17 cellular contexts compared by ENCODE assay signal in genomic region chr9:16026886-16027285, GRCh38.
DNase-seq lines count a peak whose midpoint lies in the region; ATAC-seq and TF ChIP-seq lines count a peak whose summit lies in the region.
"Had no signal": no experiment of that assay in that cellular context is flagged by ENCODE, and none has a peak within 500 bp of the region (broad histone marks: within the 10 kb centered on the region; RNA-seq: fewer than 3 reads in every experiment).

No MANE protein-coding gene starts in this region.

- WGBS in IMR-90 (ENCODE audit: extremely low coverage in 2 of 2, insufficient read length in 1 of 2), 2 experiments: no CpG with 5 or more reads among the region's 2 CpGs
- 58% methylated on average over 1 of the region's 2 CpGs for WGBS in mesenchymal stem cell

- H2BK20ac ChIP-seq in IMR-90 (ENCODE audit: low read depth, low read length): no peak overlapping the region

- intact Hi-C loops in IMR-90 (cut with micrococcal nuclease): loop anchor here (10.0 kb wide), 1 partner anchor 388 kb away; no protein-coding TSS in a partner anchor

- POLR2A ChIA-PET in IMR-90 (lab: Charles Lee; ENCODE audit: unreplicated experiment): interaction anchor here (0.7 kb wide), 1 partner anchor 571 kb away, joined by 3 read pairs; no protein-coding TSS in a partner anchor

- H2AFZ ChIP-seq in IMR-90 (replicated peaks; ENCODE audit: low read length, poor library complexity): no peak overlapping the region
- no peak overlapping the region for H2AFZ ChIP-seq in mesenchymal stem cell (ENCODE audit: low read depth, low read length)
- H2AFZ ChIP-seq: GM23338 had no signal

- no peak overlapping the region for H2BK12ac ChIP-seq in mesenchymal stem cell (ENCODE audit: low read length in 2 of 2)

- DNase-seq in EH (ENCODE audit: low read depth): peak; percentile 67
- peak; percentile 81 for DNase-seq in IMR-90
- peak in 1 of 2 experiments; percentile 59 for DNase-seq in SJSA1 (ENCODE audit: low read depth in 1 of 2, low spot score in 2 of 2)
- peak; percentile 30 for DNase-seq in mesenchymal stem cell
- no peak for DNase-seq in HAP-1 (ENCODE audit: low spot score in 2 of 2)
- DNase-seq: BE2C; C1 segment of cervical spinal cord; CD4-positive, CD25-positive, alpha-beta regulatory T cell; CD8-positive, alpha-beta memory T cell; COR-L47; DMS 273 treated with DMSO at 0.1 percent for 48 hours; HFFc6 had no signal

- H4K5ac ChIP-seq in IMR-90 (ENCODE audit: low read depth, low read length): no peak overlapping the region

- no peaks in the 10 kb centered on the region for H3K79me1 ChIP-seq in IMR-90 (ENCODE audit: low read depth in 1 of 2, low read length in 2 of 2)
- no peaks in the 10 kb centered on the region for H3K79me1 ChIP-seq in mesenchymal stem cell (replicated peaks; ENCODE audit: low read length, poor library complexity, severe bottlenecking)

- H3K27me3 ChIP-seq in IMR-90 (ENCODE audit: control insufficient read depth, insufficient read depth, low read length): no peaks in the 10 kb centered on the region
- no peaks in the 10 kb centered on the region for H3K27me3 ChIP-seq in SJSA1 (replicated peaks)
- H3K27me3 ChIP-seq in mesenchymal stem cell (ENCODE audit: control insufficient read depth in 1 of 2, insufficient read depth in 1 of 2, low read length in 2 of 2): no peaks in the 10 kb centered on the region
- no peaks in the 10 kb centered on the region for H3K27me3 ChIP-seq in HAP-1 (ENCODE audit: low read depth)
- H3K27me3 ChIP-seq: BE2C had no signal

- H4K20me1 ChIP-seq in IMR-90 (ENCODE audit: insufficient read depth, low read length): no peaks in the 10 kb centered on the region

- H4K8ac ChIP-seq in IMR-90 (ENCODE audit: low read depth in 2 of 2, low read length in 2 of 2) (0 out of 4 replicates have a peak overlapping the region, but pooled peaks of 1 of the 2 experiments have one; percentile 16), mesenchymal stem cell (ENCODE audit: low read length) (no peak overlapping the region)

- H3K18ac ChIP-seq in IMR-90 (ENCODE audit: low read depth, low read length): no peak overlapping the region
- H3K18ac ChIP-seq in mesenchymal stem cell (ENCODE audit: low read depth in 1 of 2, low read length in 2 of 2): no peak overlapping the region

- no peak overlapping the region for H3K4me2 ChIP-seq in IMR-90 (ENCODE audit: low read depth, low read length)
- H3K4me2 ChIP-seq in mesenchymal stem cell (ENCODE audit: low read length, poor library complexity, severe bottlenecking): no peak overlapping the region
- H3K4me2 ChIP-seq: GM23338, KMS-11 had no signal

- no TSS peak for BruUV-seq in IMR-90 (replicated peaks; lab: Mats Ljungman, UMichigan)

- H4K91ac ChIP-seq in IMR-90 (ENCODE audit: insufficient read depth, low read depth, low read length): no peak overlapping the region
- H4K91ac ChIP-seq in mesenchymal stem cell (ENCODE audit: low read length): no peak overlapping the region

- H2BK120ac ChIP-seq in IMR-90 (ENCODE audit: low read depth, low read length): peak overlapping the region; percentile 45; the same call in 1 of the 2 replicates
- H2BK120ac ChIP-seq in mesenchymal stem cell (ENCODE audit: low read depth, low read length): no peak overlapping the region

- H3K9me3 ChIP-seq in IMR-90 (ENCODE audit: control insufficient read depth, insufficient read depth, low read length) (peaks cover 4% of the 10 kb centered on the region; the same call in 1 of the 2 replicates), SJSA1 (replicated peaks) (no peaks in the 10 kb centered on the region; the same call in 1 of the 2 replicates), mesenchymal stem cell (ENCODE audit: control insufficient read depth, low read length) (peaks cover 6% of the 10 kb centered on the region), HAP-1 (no peaks in the 10 kb centered on the region)
- H3K9me3 ChIP-seq: BE2C had no signal

- H2BK5ac ChIP-seq in IMR-90 (ENCODE audit: low read depth, low read length, poor library complexity, severe bottlenecking) (no peak overlapping the region), mesenchymal stem cell (ENCODE audit: low read depth, low read length, poor library complexity, severe bottlenecking) (no peak overlapping the region)

- in situ Hi-C loops in IMR-90 (cut with MboI; ENCODE audit: low sequenced_read_pairs) (no loop called here), HAP-1 (cut with MboI; ENCODE audit: low sequenced_read_pairs) (no loop called here)

- dilution Hi-C loops in IMR-90 (cut with HindIII; ENCODE audit: low sequenced_read_pairs, unreplicated experiment): no loop called here

- H3K4me1 ChIP-seq in IMR-90 (ENCODE audit: control insufficient read depth, insufficient read depth, low read length) (peaks cover 28% of the 10 kb centered on the region), SJSA1 (replicated peaks) (peaks cover 57% of the 10 kb centered on the region), mesenchymal stem cell (ENCODE audit: control insufficient read depth, insufficient read depth, low read depth, low read length) (peaks cover 7% of the 10 kb centered on the region), HAP-1 (no peaks in the 10 kb centered on the region)
- H3K4me1 ChIP-seq: BE2C had no signal

- H3K4ac ChIP-seq in IMR-90 (ENCODE audit: low read depth, low read length): no peak overlapping the region
- no peak overlapping the region for H3K4ac ChIP-seq in mesenchymal stem cell (ENCODE audit: low read depth in 1 of 2, low read length in 2 of 2)

- H3K36me3 ChIP-seq in IMR-90 (ENCODE audit: control insufficient read depth, insufficient read depth, low read length) (no peaks in the 10 kb centered on the region), SJSA1 (no peaks in the 10 kb centered on the region), mesenchymal stem cell (ENCODE audit: control insufficient read depth in 1 of 2, insufficient read depth in 2 of 2, low read depth in 1 of 2, low read length in 2 of 2) (no peaks in the 10 kb centered on the region), HAP-1 (replicated peaks) (no peaks in the 10 kb centered on the region)
- H3K36me3 ChIP-seq: BE2C had no signal

- H3K14ac ChIP-seq in IMR-90 (replicated peaks; ENCODE audit: low read depth, low read length): no peak overlapping the region
- no peak overlapping the region for H3K14ac ChIP-seq in mesenchymal stem cell (ENCODE audit: low read length in 2 of 2)

- no peak for TF ChIP-seq RAD21 in IMR-90 (IDR thresholded peaks at IDR 0.05; ENCODE audit: low read length)

- H3K56ac ChIP-seq in IMR-90 (ENCODE audit: extremely low read depth, insufficient read depth, low read length): no peak overlapping the region

- H3K4me3 ChIP-seq in IMR-90 (ENCODE audit: insufficient read depth, low read depth, low read length) (no peak overlapping the region), SJSA1 (no peak overlapping the region), mesenchymal stem cell (ENCODE audit: insufficient read depth in 1 of 2, low read depth in 1 of 2, low read length in 2 of 2) (no peak overlapping the region), HAP-1 (no peak overlapping the region)
- H3K4me3 ChIP-seq: GM23338 had no signal

- 0 out of 3 replicates have a peak overlapping the region, but pooled peaks have one; percentile 63 for H2BK15ac ChIP-seq in IMR-90 (ENCODE audit: low read depth, low read length)
- H2BK15ac ChIP-seq in mesenchymal stem cell (ENCODE audit: low read depth, poor library complexity, severe bottlenecking): no peak overlapping the region

- no peak for TF ChIP-seq CTCF in IMR-90 (conservative IDR thresholded peaks at IDR 0.05; ENCODE audit: low read depth, low read length)

- H3K27ac ChIP-seq in IMR-90 (ENCODE audit: insufficient read depth, low read length) (no peak overlapping the region), SJSA1 (peak overlapping the region; percentile 46), mesenchymal stem cell (ENCODE audit: low read length, poor library complexity, severe bottlenecking) (no peak overlapping the region)
- H3K27ac ChIP-seq: KMS-11 had no signal

- H3K9me1 ChIP-seq in IMR-90 (ENCODE audit: insufficient read depth, low read length): peaks cover 18% of the 10 kb centered on the region

- H2AK9ac ChIP-seq in IMR-90 (replicated peaks; ENCODE audit: low read depth, low read length, poor library complexity): no peak overlapping the region

- ATAC-seq in IMR-90 (ENCODE audit: low read depth) (peak; percentile 46), GM19328 (IDR thresholded peaks at IDR 0.05; ENCODE audit: unreplicated experiment) (no peak), HG02870 (IDR thresholded peaks at IDR 0.05; ENCODE audit: unreplicated experiment) (no peak)
- ATAC-seq: GM23338, HCT116 had no signal

- CTCF ChIA-PET in IMR-90 (lab: Yijun Ruan, JAX): interaction anchor here (0.6 kb wide), 1 partner anchor 462 kb away, joined by 3 read pairs; no protein-coding TSS in a partner anchor

- no peak overlapping the region for H3K23ac ChIP-seq in IMR-90 (ENCODE audit: low read depth, low read length)
- H3K23ac ChIP-seq in mesenchymal stem cell (ENCODE audit: low read length in 2 of 2): no peak overlapping the region

- TF ChIP-seq POLR2A in IMR-90 (IDR thresholded peaks at IDR 0.05; ENCODE audit: low read depth, low read length): no peak

- H2AK5ac ChIP-seq in IMR-90 (ENCODE audit: low read depth, low read length) (no peak overlapping the region), mesenchymal stem cell (ENCODE audit: low read length, severe bottlenecking) (peak overlapping the region; percentile 79)

- H3K9ac ChIP-seq in IMR-90 (ENCODE audit: low read depth, low read length) (no peak overlapping the region), mesenchymal stem cell (ENCODE audit: low read length) (no peak overlapping the region)
- H3K9ac ChIP-seq: KMS-11 had no signal

TF ChIP-seq in IMR-90, 13 proteins besides CTCF, POLR2A, EP300 and RAD21 (continues in another document):
- peak; percentile 35; the same call in 1 of the 2 replicates for TF ChIP-seq CEBPB (IDR thresholded peaks at IDR 0.05; ENCODE audit: low read depth, low read length)
- TF ChIP-seq NFE2L2 (IDR thresholded peaks at IDR 0.05; ENCODE audit: low read depth, low read length): no peak
- TF ChIP-seq RFX5 (IDR thresholded peaks at IDR 0.05; ENCODE audit: low read depth, low read length): peak; percentile 89
- TF ChIP-seq FOS (IDR thresholded peaks at IDR 0.05; ENCODE audit: low read depth, low read length): no peak
- TF ChIP-seq MAZ (IDR thresholded peaks at IDR 0.05; ENCODE audit: borderline replicate concordance, low read depth, low read length): no peak
- TF ChIP-seq MAFK (IDR thresholded peaks at IDR 0.05; ENCODE audit: low read depth, low read length): no peak
- TF ChIP-seq MXI1 (IDR thresholded peaks at IDR 0.05; ENCODE audit: borderline replicate concordance, low read depth, low read length): no peak
- no peak for TF ChIP-seq BHLHE40 (IDR thresholded peaks at IDR 0.05; ENCODE audit: low read depth, low read length)
- no peak for TF ChIP-seq USF2 (IDR thresholded peaks at IDR 0.05; ENCODE audit: low read depth, low read length)

Comparison
In these comparisons a context has a peak if more than half of its experiments do, and no peak if none do; other contexts are left out.
1. DNase-seq: peak in EH (single experiment), IMR-90 (single experiment) and mesenchymal stem cell (single experiment); none in HAP-1 (0 of 2).